1 cellular context compared by ENCODE assay signal in genomic region chr5:4411664-4412063, GRCh38.
TF ChIP-seq lines count a peak whose summit lies in the region.

No MANE protein-coding gene starts in this region.

TF ChIP-seq in H1, 55 proteins besides CTCF, POLR2A, EP300 and RAD21:
- TF ChIP-seq POLR2AphosphoS5 (IDR thresholded peaks at IDR 0.05; ENCODE audit: low read depth, low read length) (no peak), CEBPB (IDR thresholded peaks at IDR 0.05; ENCODE audit: low read depth, low read length) (peak; percentile 72)
